In genomic region chr10:121027390-121027789, GRCh38 we compare ENCODE assay signal across 23 cellular contexts.
"Had no signal": no experiment of that assay in that cellular context is flagged by ENCODE, and none has a peak within 500 bp of the region (broad histone marks: within the 10 kb centered on the region; RNA-seq: fewer than 3 reads in every experiment).

No MANE protein-coding gene starts in this region.

- H3K27me3 Mint-ChIP-seq: dendritic cell treated with granulocyte-macrophage colony-stimulating factor and Interleukin-4, amounts not matched to agents 40 ng/mL and 50 ng/mL, for 4 days; stimulated activated naive B cell treated with anti-CD40 and anti-IgM and Interleukin-4, amounts not matched to agents 10 μg/mL and 1 μg/mL and 100 μg/mL, for 72 hours had no signal

- H3K9ac ChIP-seq: neural progenitor cell had no signal

- H3K27me3 ChIP-seq: ascending aorta, breast epithelium, neural progenitor cell, tibial artery had no signal

- H3K27ac ChIP-seq: ascending aorta, breast epithelium, epithelial cell of prostate, lower lobe of right lung, neural progenitor cell, skin epidermis, tibial artery had no signal

- H3K36me3 ChIP-seq: ascending aorta, breast epithelium, lower lobe of right lung, neural progenitor cell, tibial artery had no signal

- H3K4me1 Mint-ChIP-seq: immature natural killer cell; stimulated activated naive B cell treated with anti-CD40 and anti-IgM and Interleukin-4, amounts not matched to agents 10 μg/mL and 1 μg/mL and 100 μg/mL, for 72 hours; T-cell had no signal

- H3K4me3 ChIP-seq: ascending aorta, breast epithelium, lower lobe of right lung, neural progenitor cell, skin epidermis, tibial artery had no signal

- H3K36me3 Mint-ChIP-seq: mesothelial cell of epicardium; neural progenitor cell; stimulated activated naive B cell treated with anti-CD40 and anti-IgM and Interleukin-4, amounts not matched to agents 10 μg/mL and 1 μg/mL and 100 μg/mL, for 72 hours; T-cell had no signal

- H3K27ac Mint-ChIP-seq: activated T-helper 1 cell treated with anti-CD3 and anti-CD28 coated beads, Interleukin-12 subunit alpha, Interleukin-12 subunit beta, Interleukin-2, Interleukin-4 antibody, amounts not matched to agents 30 ng/mL and 10 ng/mL and 1 ng/mL, durations not matched to agents 14 hours and 24 hours and 36 hours; dendritic cell treated with granulocyte-macrophage colony-stimulating factor and Interleukin-4, amounts not matched to agents 40 ng/mL and 50 ng/mL, for 4 days; effector memory CD8-positive, alpha-beta T cell; immature natural killer cell; neural progenitor cell; stimulated activated naive B cell treated with anti-CD40 and anti-IgM and Interleukin-4, amounts not matched to agents 10 μg/mL and 1 μg/mL and 100 μg/mL, for 72 hours; T-cell had no signal

- H3K9me3 ChIP-seq: ascending aorta, breast epithelium, lower lobe of right lung, tibial artery had no signal

- DNase-seq: activated CD4-positive, alpha-beta T cell treated with anti-CD3 and anti-CD28 coated beads, Interleukin-2, amount 50 U/mL, for 1 hour; activated CD8-positive, alpha-beta memory T cell treated with anti-CD3 and anti-CD28 coated beads for 24 hours; activated naive CD4-positive, alpha-beta T cell; effector memory CD8-positive, alpha-beta T cell; head of caudate nucleus; immature natural killer cell; lower lobe of right lung; retina; stimulated activated CD4-positive, alpha-beta T cell treated with anti-CD3 and anti-CD28 coated beads, Interleukin-15, amount 100 ng/mL, for 24 hours; stimulated activated CD4-positive, alpha-beta T cell treated with anti-CD3 and anti-CD28 coated beads, Interleukin-4, amount 100 ng/mL, for 1 hour; stimulated activated naive B cell treated with anti-CD40 and anti-IgM and Interleukin-4, amounts not matched to agents 10 μg/mL and 1 μg/mL and 100 μg/mL, for 72 hours; T-cell; T-helper 9 cell; tibial artery had no signal

- ATAC-seq: activated CD4-positive, CD25-positive, alpha-beta regulatory T cell treated with anti-CD3 and anti-CD28 coated beads, Interleukin-2, amount 50 U/mL, for 24 hours; effector memory CD8-positive, alpha-beta T cell; lower lobe of right lung; stimulated activated naive B cell treated with anti-CD40 and anti-IgM and Interleukin-4, amounts not matched to agents 10 μg/mL and 1 μg/mL and 100 μg/mL, for 72 hours; T-cell had no signal

- H3K4me3 Mint-ChIP-seq: activated T-helper 1 cell treated with anti-CD3 and anti-CD28 coated beads, Interleukin-12 subunit alpha, Interleukin-12 subunit beta, Interleukin-2, Interleukin-4 antibody, amounts not matched to agents 30 ng/mL and 10 ng/mL and 1 ng/mL, durations not matched to agents 14 hours and 24 hours and 36 hours; dendritic cell treated with granulocyte-macrophage colony-stimulating factor and Interleukin-4, amounts not matched to agents 40 ng/mL and 50 ng/mL, for 4 days; effector memory CD8-positive, alpha-beta T cell; immature natural killer cell; mesothelial cell of epicardium; neural progenitor cell; stimulated activated naive B cell treated with anti-CD40 and anti-IgM and Interleukin-4, amounts not matched to agents 10 μg/mL and 1 μg/mL and 100 μg/mL, for 72 hours; T-cell had no signal

- H3K9me3 Mint-ChIP-seq: activated T-helper 1 cell treated with anti-CD3 and anti-CD28 coated beads, Interleukin-12 subunit alpha, Interleukin-12 subunit beta, Interleukin-2, Interleukin-4 antibody, amounts not matched to agents 30 ng/mL and 10 ng/mL and 1 ng/mL, durations not matched to agents 14 hours and 24 hours and 36 hours; dendritic cell treated with granulocyte-macrophage colony-stimulating factor and Interleukin-4, amounts not matched to agents 40 ng/mL and 50 ng/mL, for 4 days; effector memory CD8-positive, alpha-beta T cell; immature natural killer cell; mesothelial cell of epicardium; neural progenitor cell; T-cell had no signal

- H3K4me1 ChIP-seq: ascending aorta, breast epithelium, lower lobe of right lung, tibial artery had no signal
